ENCODE assay signal across 14 cellular contexts in genomic region chr16:70574595-70575271, GRCh38. TPM values are rescaled to one million over a fixed set of nuclear protein-coding genes. Genes with fewer than 3 reads are reported as not detected.
DNase-seq lines count a peak whose midpoint lies in the region; ATAC-seq, FAIRE-seq and TF ChIP-seq lines count a peak whose summit lies in the region.
"Had no signal": no experiment of that assay in that cellular context is flagged by ENCODE, and none has a peak within 500 bp of the region (broad histone marks: within the 10 kb centered on the region; RNA-seq: fewer than 3 reads in every experiment).

No MANE protein-coding gene starts in this region.

- H3K9me3 ChIP-seq in K562 (replicated peaks; ENCODE audit: control insufficient read depth, insufficient read depth, low read depth, low read length) (no peaks in the 10 kb centered on the region), tibial artery (no peaks in the 10 kb centered on the region)
- H3K9me3 ChIP-seq: pancreas had no signal

- DNase-seq in activated naive CD4-positive, alpha-beta T cell (lab: John Stamatoyannopoulos, UW) = no peak
- no peak for DNase-seq in K562 (ENCODE audit: extremely low read depth in 1 of 4, low spot score in 3 of 4)
- DNase-seq in mesenteric fat pad (ENCODE audit: low spot score) = peak; percentile 14
- DNase-seq in tibial artery = no peak
- DNase-seq in caudate nucleus (lab: John Stamatoyannopoulos, UW) = no peak
- DNase-seq: activated CD4-positive, alpha-beta T cell treated with anti-CD3 and anti-CD28 coated beads for 48 hours; erythroblast; H7; pancreas had no signal

- no peak for TF ChIP-seq POLR2A in K562 (conservative IDR thresholded peaks at IDR 0.05)

- H4K20me1 ChIP-seq in K562 (replicated peaks; ENCODE audit: control insufficient read depth, insufficient read depth, low read length) = peaks cover 15% of the 10 kb centered on the region

- H3K36me3 ChIP-seq in K562 (ENCODE audit: control insufficient read depth, insufficient read depth, low read length) = peaks cover 51% of the 10 kb centered on the region
- H3K36me3 ChIP-seq in tibial artery = peaks cover 29 to 34% (median 32%) of the 10 kb centered on the region in 3 donors

- intact Hi-C loops in K562 (cut with micrococcal nuclease) (loop anchor here (5.0 kb wide), 2 partner anchors 37 to 78 kb away; no protein-coding TSS in a partner anchor), tibial artery (cut with DNase I; ENCODE audit: low total_unique reads) (no loop called here)

- no peak overlapping the region for H3K9ac ChIP-seq in K562 (ENCODE audit: insufficient read depth in 1 of 2, low read depth in 2 of 2, low read length in 2 of 2)

- 71% methylated on average over 7 of the region's 8 CpGs for WGBS in K562 (ENCODE audit: insufficient coverage, low coverage, missing lambda C conversion rate)

- TF ChIP-seq EP300 in K562 (IDR thresholded peaks at IDR 0.05; ENCODE audit: low read length) = no peak

- no peak for TF ChIP-seq CTCF in K562 (IDR thresholded peaks at IDR 0.05 in 2 of 3, conservative IDR thresholded peaks at IDR 0.05 in 1 of 3; ENCODE audit: insufficient read depth in 2 of 3, low read depth in 1 of 3, low read length in 3 of 3)
- TF ChIP-seq CTCF in tibial artery (IDR thresholded peaks at IDR 0.05) = no peak

- H3K79me2 ChIP-seq in K562 (ENCODE audit: control insufficient read depth, insufficient read depth, low read length) = no peaks in the 10 kb centered on the region

- no peak overlapping the region for H3K27ac ChIP-seq in K562 (ENCODE audit: extremely low read depth, low read depth, low read length)
- peak overlapping the region; percentile 64 to 78 for H3K27ac ChIP-seq in tibial artery
- H3K27ac ChIP-seq in caudate nucleus (ENCODE audit: low read depth, low read length) = no peak overlapping the region
- H3K27ac ChIP-seq: pancreas had no signal

- no peaks in the 10 kb centered on the region for H3K9me3 Mint-ChIP-seq in activated naive CD4-positive, alpha-beta T cell treated with anti-CD3 and anti-CD28 coated beads, Interleukin-2, amount 50 U/mL, for 24 hours

- H3K4me2 ChIP-seq in K562 (ENCODE audit: insufficient read depth, low read length) = no peak overlapping the region

- H3K9me1 ChIP-seq in K562 (ENCODE audit: control insufficient read depth, insufficient read depth, low read length) = no peaks in the 10 kb centered on the region

- peaks cover 5% of the 10 kb centered on the region in 2 experiments; a peak in 3 of 5 replicates for H3K4me1 ChIP-seq in K562 (replicated peaks in 1 of 2; ENCODE audit: control insufficient read depth in 2 of 2, insufficient read depth in 2 of 2, low read length in 2 of 2)
- H3K4me1 ChIP-seq in tibial artery = peaks cover 0 to 70% (median 57%) of the 10 kb centered on the region in 4 donors
- H3K4me1 ChIP-seq: pancreas had no signal

- no peak for TF ChIP-seq RAD21 in K562 (CRISPR knock-in tag; conservative IDR thresholded peaks at IDR 0.05 in 1 of 2, IDR thresholded peaks at IDR 0.05 in 1 of 2)

- H2AFZ ChIP-seq in K562 (ENCODE audit: low read depth, low read length) = no peak overlapping the region

- H3K4me3 ChIP-seq in K562 (no peak overlapping the region), tibial artery (no peak overlapping the region)
- H3K4me3 ChIP-seq: pancreas had no signal

- CTCF ChIA-PET in K562 (lab: Yijun Ruan, JAX; ENCODE audit: low intra/inter-chr PET ratio) = no interaction called here

- no peak overlapping the region for H3K4me3 Mint-ChIP-seq in activated naive CD4-positive, alpha-beta T cell treated with anti-CD3 and anti-CD28 coated beads, Interleukin-2, amount 50 U/mL, for 24 hours

- in situ Hi-C loops in K562 (cut with MboI) = no loop called here

- peaks cover 14% of the 10 kb centered on the region for H3K36me3 Mint-ChIP-seq in activated naive CD4-positive, alpha-beta T cell treated with anti-CD3 and anti-CD28 coated beads, Interleukin-2, amount 50 U/mL, for 24 hours

- peak overlapping the region; percentile 72 for H3K27ac Mint-ChIP-seq in activated naive CD4-positive, alpha-beta T cell treated with anti-CD3 and anti-CD28 coated beads, Interleukin-2, amount 50 U/mL, for 24 hours

- POLR2A ChIA-PET in K562 (lab: Yijun Ruan, JAX) = interaction anchor here (0.6 to 2.3 kb wide), 10 partner anchors 9 to 184 kb away, joined by 3 to 8 read pairs (median 4); no protein-coding TSS in a partner anchor

- H3K4me1 Mint-ChIP-seq in activated naive CD4-positive, alpha-beta T cell treated with anti-CD3 and anti-CD28 coated beads, Interleukin-2, amount 50 U/mL, for 24 hours = peaks cover 12% of the 10 kb centered on the region

- no peak for FAIRE-seq in K562 (lab: Jason Lieb, UNC)
- FAIRE-seq: G401.6, kidney, pancreas had no signal

- ATAC-seq in K562 (no peak), GM18870 (IDR thresholded peaks at IDR 0.05; ENCODE audit: unreplicated experiment) (no peak), GM21723 (IDR thresholded peaks at IDR 0.05; ENCODE audit: unreplicated experiment) (no peak)

- BruUV-seq in K562 (replicated peaks; lab: Mats Ljungman, UMichigan) = TSS peak; percentile 3

- H3K27me3 Mint-ChIP-seq in activated naive CD4-positive, alpha-beta T cell treated with anti-CD3 and anti-CD28 coated beads, Interleukin-2, amount 50 U/mL, for 24 hours = no peaks in the 10 kb centered on the region

- H3K27me3 ChIP-seq in K562 (ENCODE audit: control insufficient read depth in 2 of 2, insufficient read depth in 2 of 2, low read length in 2 of 2) (no peaks in the 10 kb centered on the region), tibial artery (no peaks in the 10 kb centered on the region)
- H3K27me3 ChIP-seq: pancreas had no signal

TF ChIP-seq in K562, 482 proteins besides CTCF, POLR2A, EP300 and RAD21 (continues in another document):
- TF ChIP-seq NR2C1 (IDR thresholded peaks at IDR 0.05) = no peak
- no peak for TF ChIP-seq NR2C1 (tag; IDR thresholded peaks at IDR 0.05)
- TF ChIP-seq TGIF2 (CRISPR knock-in tag; IDR thresholded peaks at IDR 0.05) = no peak
- TF ChIP-seq MECOM (CRISPR knock-in tag; IDR thresholded peaks at IDR 0.05) = peak; percentile 83
- TF ChIP-seq YY1 (IDR thresholded peaks at IDR 0.05; ENCODE audit: borderline replicate concordance in 1 of 3, control insufficient read depth in 1 of 3, extremely low read depth in 1 of 3, insufficient read depth in 3 of 3, insufficient read length in 1 of 3, insufficient replicate concordance in 2 of 3, low read depth in 1 of 3, low read length in 2 of 3) = no peak
- peak; percentile 68 for TF ChIP-seq PKNOX1 (IDR thresholded peaks at IDR 0.05)
- TF ChIP-seq TBP (optimal IDR thresholded peaks at IDR 0.05; ENCODE audit: low read depth, low read length) = peak; percentile 34
- TF ChIP-seq THRAP3 (IDR thresholded peaks at IDR 0.05; ENCODE audit: borderline replicate concordance) = no peak
- 0 out of 2 replicates have a peak, but pooled peaks have one; percentile 6 for TF ChIP-seq POLR2AphosphoS5 (IDR thresholded peaks at IDR 0.05; ENCODE audit: control insufficient read depth, insufficient read depth, low read depth, low read length)

RNA-seq across cellular contexts. Expression of gene SF3B3, which starts 51.1 kb away (rescaled TPM):
- total RNA-seq in K562 (2011; cell fraction: chromatin; rRNA removed; ENCODE audit: low replicate concordance) = 616 and 628 TPM in 2 replicates
- 207 and 261 TPM in 2 replicates for total RNA-seq in K562 (2011; cell fraction: nucleolus; rRNA removed)
- total RNA-seq in K562 (2011; cell fraction: nucleoplasm; rRNA removed) = 272 and 275 TPM in 2 replicates
- 98.9 and 208 TPM in 2 replicates for total RNA-seq in K562 (2014; rRNA removed)
- 221 and 275 TPM in 2 replicates for total RNA-seq in K562 (2014; rRNA removed; fragmentation: Illumina TruSeq; extraction: Trizol)
- 252 and 265 TPM in 2 replicates for total RNA-seq in K562 (2015; rRNA removed; fragmentation: Illumina TruSeq; extraction: Trizol)
- 513 and 546 TPM in 2 replicates for total RNA-seq in K562 (2021)
- 172 and 248 TPM in 2 replicates for polyA plus RNA-seq in K562 (2011; rRNA removed)
- 249 and 266 TPM in 2 replicates for polyA plus RNA-seq in K562 (2011; cell fraction: cytosol; rRNA removed)
- polyA plus RNA-seq in K562 (2011; cell fraction: nucleus; rRNA removed) = 317 and 410 TPM in 2 replicates
- polyA plus RNA-seq in K562 (2012) = 179 and 231 TPM in 2 replicates
- polyA plus RNA-seq in K562 (2014; fragmentation: Illumina TruSeq; extraction: Trizol) = 349 and 430 TPM in 2 replicates
- 100 to 1,000 TPM; 209 to 414 TPM for polyA plus RNA-seq in K562 (2014; fragmentation: Nextera tagmentation; extraction: Ambion mirVana)
- 103 and 105 TPM in 2 replicates for polyA plus RNA-seq in K562 (2014; rRNA removed)
- polyA minus RNA-seq in K562 (2011; rRNA and poly(A)+ RNA removed) = 327 and 380 TPM in 2 replicates
- polyA minus RNA-seq in K562 (2011; cell fraction: cytosol; rRNA and poly(A)+ RNA removed) = 234 and 252 TPM in 2 replicates
- polyA minus RNA-seq in K562 (2011; cell fraction: nucleus; rRNA and poly(A)+ RNA removed) = 101 and 174 TPM in 2 replicates
- 205 TPM for total RNA-seq in mesenteric fat pad

RNA-seq across cellular contexts. Expression of gene COG4, which starts 51.4 kb away (rescaled TPM):
- 128 and 175 TPM in 2 replicates for total RNA-seq in K562 (2011; cell fraction: chromatin; rRNA removed; ENCODE audit: low replicate concordance)
- 70.0 and 73.4 TPM in 2 replicates for total RNA-seq in K562 (2011; cell fraction: nucleolus; rRNA removed)
- total RNA-seq in K562 (2011; cell fraction: nucleoplasm; rRNA removed) = 87.9 and 95.3 TPM in 2 replicates
- total RNA-seq in K562 (2014; rRNA removed) = 43.2 and 59.0 TPM in 2 replicates
- 39.5 and 44.4 TPM in 2 replicates for total RNA-seq in K562 (2014; rRNA removed; fragmentation: Illumina TruSeq; extraction: Trizol)
- total RNA-seq in K562 (2015; rRNA removed; fragmentation: Illumina TruSeq; extraction: Trizol) = 41.2 and 42.6 TPM in 2 replicates
- 66.7 and 69.8 TPM in 2 replicates for total RNA-seq in K562 (2021)
- polyA plus RNA-seq in K562 (2011; rRNA removed) = 69.2 and 73.9 TPM in 2 replicates
- polyA plus RNA-seq in K562 (2011; cell fraction: cytosol; rRNA removed) = 55.1 and 86.3 TPM in 2 replicates
- 150 and 164 TPM in 2 replicates for polyA plus RNA-seq in K562 (2011; cell fraction: nucleus; rRNA removed)
- polyA plus RNA-seq in K562 (2012) = 61.8 and 77.6 TPM in 2 replicates
- 44.2 and 48.9 TPM in 2 replicates for polyA plus RNA-seq in K562 (2014; fragmentation: Illumina TruSeq; extraction: Trizol)
- polyA plus RNA-seq in K562 (2014; fragmentation: Nextera tagmentation; extraction: Ambion mirVana) = 10 to 100 TPM; 13.7 to 37.4 TPM
- polyA plus RNA-seq in K562 (2014; rRNA removed) = 49.1 and 55.9 TPM in 2 replicates
- polyA minus RNA-seq in K562 (2011; rRNA and poly(A)+ RNA removed) = 67.7 and 72.4 TPM in 2 replicates
- 30.7 and 31.3 TPM in 2 replicates for polyA minus RNA-seq in K562 (2011; cell fraction: cytosol; rRNA and poly(A)+ RNA removed)
- polyA minus RNA-seq in K562 (2011; cell fraction: nucleus; rRNA and poly(A)+ RNA removed) = 27.5 and 41.7 TPM in 2 replicates
- 36.9 TPM for total RNA-seq in mesenteric fat pad

Comparison
In these comparisons a context has a peak if more than half of its experiments do, and no peak if none do; other contexts are left out.
1. H3K27ac ChIP-seq: peak in tibial artery (2 of 2); none in K562 (single experiment) and caudate nucleus (single experiment).